ENCODE assay signal across 8 cellular contexts in genomic region chr3:38649500-38650247, GRCh38.
A peak's percentile ranks its signal among the peaks of the same experiment; 100 is the strongest.
DNase-seq lines count a peak whose midpoint lies in the region; ATAC-seq and TF ChIP-seq lines count a peak whose summit lies in the region.

SCN5A (minus strand) TSS chr3:38649687; CDS start chr3:38633307, 16,380 bp downstream.

- peak; percentile 81 for DNase-seq in GM10248 (ENCODE audit: extremely low spot score)
- peak; percentile 34 for DNase-seq in T follicular helper cell (ENCODE audit: low read depth)
- DNase-seq in astrocyte of the spinal cord (ENCODE audit: low read depth, low spot score), result no peak
- peak; percentile 10 for DNase-seq in iris pigment epithelial cell (ENCODE audit: low read depth)
- peak; percentile 30 to 40 for DNase-seq in stimulated activated CD4-positive, alpha-beta T cell treated with anti-CD3 and anti-CD28 coated beads, Interleukin-15, amount 100 ng/mL, for 1 hour (ENCODE audit: low read depth in 1 of 2, low spot score in 1 of 2)

- POLR2A ChIA-PET in GM10248 (lab: Yijun Ruan, JAX), result no interaction called here

- peak; percentile 52 for ATAC-seq in HG03095 (IDR thresholded peaks at IDR 0.05; ENCODE audit: unreplicated experiment)
- no peak for ATAC-seq in GM21786 (IDR thresholded peaks at IDR 0.05; ENCODE audit: unreplicated experiment)
- no peak for ATAC-seq in GM19397 (IDR thresholded peaks at IDR 0.05; ENCODE audit: unreplicated experiment)

- CTCF ChIA-PET in GM10248 (lab: Yijun Ruan, JAX), result interaction anchor here (2.7 kb wide), 1 partner anchor 18 kb away, joined by 9 read pairs; no protein-coding TSS in a partner anchor

- in situ Hi-C loops in astrocyte of the spinal cord (cut with HindIII; ENCODE audit: low sequenced_read_pairs), result no loop called here

- TF ChIP-seq CTCF in GM10248 (IDR thresholded peaks at IDR 0.05; ENCODE audit: control extremely low read depth, extremely low read depth, low read depth, missing control alignments) (no peak), astrocyte of the spinal cord (IDR thresholded peaks at IDR 0.05; ENCODE audit: low read depth, low read length) (no peak)

- H3K4me3 ChIP-seq in astrocyte of the spinal cord (ENCODE audit: low read depth, low read length), result peak within 1 kb of the TSS; percentile 46
